Comparison of ENCODE assay signal across 17 cellular contexts in genomic region chr15:40380636-40381035, GRCh38. TPM values are rescaled to one million over a fixed set of nuclear protein-coding genes. Genes with fewer than 3 reads are reported as not detected.
"Had no signal": no experiment of that assay in that cellular context is flagged by ENCODE, and none has a peak within 500 bp of the region (broad histone marks: within the 10 kb centered on the region; RNA-seq: fewer than 3 reads in every experiment).

No MANE protein-coding gene starts in this region.

- ATAC-seq: activated CD4-positive, CD25-positive, alpha-beta regulatory T cell treated with anti-CD3 and anti-CD28 coated beads, Interleukin-2, amount 50 U/mL, for 24 hours; effector memory CD8-positive, alpha-beta T cell; left colon had no signal

- H3K4me1 ChIP-seq: prostate gland, uterus had no signal

- DNase-seq: activated naive CD4-positive, alpha-beta T cell treated with Interleukin-2 at 50 U/mL for 16 hours; activated T-cell treated with anti-CD3 and anti-CD28 coated beads for 4 hours; aorta; cerebellar nuclear complex; effector memory CD8-positive, alpha-beta T cell; left colon; occipital lobe; right lobe of liver; spleen; stimulated activated CD4-positive, alpha-beta T cell treated with anti-CD3 and anti-CD28 coated beads, Interleukin-1b, Interleukin-23, amount 100 ng/mL, for 48 hours; stomach; T-helper 1 cell; T1000; uterus had no signal

- H3K4me3 ChIP-seq: breast epithelium, prostate gland, right lobe of liver, spleen, stomach, uterus had no signal

- H3K36me3 ChIP-seq: breast epithelium, prostate gland, right lobe of liver, stomach, uterus had no signal

- H3K27me3 ChIP-seq: breast epithelium, right lobe of liver, spleen, stomach, uterus had no signal

- H3K9me3 ChIP-seq: breast epithelium, prostate gland, right lobe of liver, spleen, stomach, uterus had no signal

- H3K27ac ChIP-seq: prostate gland, right lobe of liver, uterus had no signal

RNA-seq across cellular contexts. Expression of gene PHGR1, which starts 29.8 kb away (rescaled TPM):
- total RNA-seq: aorta, occipital lobe, prostate gland, right lobe of liver, spleen had no signal
